In the genomic region with DNA sequence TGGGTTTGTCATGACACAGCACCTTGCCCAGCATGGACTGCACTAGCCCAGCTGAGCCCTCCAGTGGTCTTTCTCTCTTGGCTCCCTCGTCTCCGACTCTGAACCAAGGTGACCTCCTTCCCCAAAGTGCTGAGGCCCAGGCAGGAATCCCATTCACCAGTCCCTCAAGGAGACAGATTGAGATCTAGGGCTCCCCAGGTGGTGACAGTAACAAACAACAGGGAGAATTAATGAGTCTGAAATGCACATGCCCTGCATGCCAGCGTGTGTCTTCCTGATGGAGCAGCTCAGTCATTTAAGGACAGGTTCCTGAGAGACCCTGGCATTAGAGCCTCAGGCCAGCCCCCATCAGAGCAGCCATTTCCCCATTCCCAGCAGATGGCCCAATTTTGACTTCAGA, we compare ENCODE assay signal across 13 cellular contexts. TPM values are rescaled to one million over a fixed set of nuclear protein-coding genes. Genes with fewer than 3 reads are reported as not detected.
DNase-seq lines count a peak whose midpoint lies in the region; ATAC-seq and TF ChIP-seq lines count a peak whose summit lies in the region.
"Had no signal": no experiment of that assay in that cellular context is flagged by ENCODE, and none has a peak within 500 bp of the region (broad histone marks: within the 10 kb centered on the region; RNA-seq: fewer than 3 reads in every experiment).

No MANE protein-coding gene starts in this region.

- peak; percentile 18 for TF ChIP-seq CTCF in cardiac muscle cell (IDR thresholded peaks at IDR 0.05; ENCODE audit: low read depth, low read length)

- no peaks in the 10 kb centered on the region for H3K9me3 ChIP-seq in cardiac muscle cell (ENCODE audit: low read depth)

- H3K27me3 ChIP-seq in cardiac muscle cell = no peaks in the 10 kb centered on the region

- intact Hi-C loops in left ventricle myocardium superior (cut with micrococcal nuclease) = no loop called here

- ATAC-seq in left ventricle myocardium superior (no peak), HG02623 (IDR thresholded peaks at IDR 0.05; ENCODE audit: unreplicated experiment) (no peak), GM21367 (IDR thresholded peaks at IDR 0.05; ENCODE audit: unreplicated experiment) (no peak)
- ATAC-seq: stimulated activated effector memory CD8-positive, alpha-beta T cell treated with anti-CD3 and anti-CD28 coated beads, Interleukin-12 subunit alpha, Interleukin-12 subunit beta, amount 100 ng/mL, for 72 hours had no signal

- H3K36me3 ChIP-seq in cardiac muscle cell = no peaks in the 10 kb centered on the region

- no peaks in the 10 kb centered on the region for H3K4me1 ChIP-seq in cardiac muscle cell (ENCODE audit: low read depth)

- DNase-seq in cardiac muscle cell (ENCODE audit: low read depth in 1 of 2, low spot score in 1 of 2) = no peak
- DNase-seq in left ventricle myocardium superior = no peak
- peak; percentile 74 to 90 for DNase-seq in NCI-H446 (lab: John Stamatoyannopoulos, UW)
- DNase-seq in cerebellum (ENCODE audit: low spot score) = peak; percentile 71
- no peak for DNase-seq in stimulated activated CD4-positive, alpha-beta T cell treated with anti-CD3 and anti-CD28 coated beads, Interleukin-1b, Interleukin-23, amount 100 ng/mL, for 48 hours
- no peak for DNase-seq in mucosa of gallbladder (ENCODE audit: low spot score)
- DNase-seq: activated B cell treated with CpG ODN at 0.5 μM for 24 hours; CD4-positive, CD25-positive, alpha-beta regulatory T cell; erythroblast; NCI-H187 treated with DMSO at 0.1 percent for 48 hours had no signal

- H3K27ac ChIP-seq in cardiac muscle cell = no peak overlapping the region

- H3K4me3 ChIP-seq in cardiac muscle cell = no peak overlapping the region

RNA-seq across cellular contexts. Expression of a gene that starts 51.4 kb away (rescaled TPM):
- total RNA-seq in cardiac muscle cell (not detected in 2 replicates), left ventricle myocardium superior (8.1 TPM), cerebellum (2.6 TPM), mucosa of gallbladder (27.9 TPM)
- polyA plus RNA-seq in cardiac muscle cell = not detected in 2 replicates

Comparison
In these comparisons a context has a peak if more than half of its experiments do, and no peak if none do; other contexts are left out.
1. DNase-seq: peak in NCI-H446 (2 of 2) and cerebellum (single experiment); none in cardiac muscle cell (0 of 2), left ventricle myocardium superior (single experiment), stimulated activated CD4-positive, alpha-beta T cell treated with anti-CD3 and anti-CD28 coated beads, Interleukin-1b, Interleukin-23, amount 100 ng/mL, for 48 hours (single experiment) and mucosa of gallbladder (single experiment).